22 cellular contexts compared by ENCODE assay signal in the genomic region with DNA sequence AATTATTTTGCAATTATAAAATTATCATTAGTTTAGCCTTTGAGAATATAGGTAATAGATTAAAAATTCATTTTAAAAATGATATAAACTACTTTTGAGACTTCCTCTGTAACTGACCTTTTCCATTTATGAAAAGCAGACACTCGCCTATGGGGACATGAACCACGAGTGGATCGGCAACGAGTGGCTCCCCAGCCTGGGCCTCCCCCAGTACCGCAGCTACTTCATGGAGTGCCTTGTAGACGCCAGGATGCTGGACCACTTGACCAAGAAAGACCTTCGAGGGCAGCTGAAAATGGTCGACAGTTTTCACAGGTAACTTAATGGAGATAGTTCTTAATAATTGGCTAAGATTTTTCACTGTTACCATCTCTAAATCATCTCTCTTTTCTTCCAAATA. TPM values are rescaled to one million over a fixed set of nuclear protein-coding genes. Genes with fewer than 3 reads are reported as not detected.
DNase-seq lines count a peak whose midpoint lies in the region; ATAC-seq and TF ChIP-seq lines count a peak whose summit lies in the region.
"Had no signal": no experiment of that assay in that cellular context is flagged by ENCODE, and none has a peak within 500 bp of the region (broad histone marks: within the 10 kb centered on the region; RNA-seq: fewer than 3 reads in every experiment).

No MANE protein-coding gene starts in this region.

- no peak overlapping the region for H4K91ac ChIP-seq in trophoblast cell (ENCODE audit: low read depth, low read length)

- H3K23ac ChIP-seq in trophoblast cell (ENCODE audit: low read length): no peak overlapping the region

- no peak for TF ChIP-seq EP300 in stomach (IDR thresholded peaks at IDR 0.05)

- intact Hi-C loops in stomach (cut with DNase I; ENCODE audit: low total_unique reads): no loop called here

- DNase-seq in left lobe of liver (ENCODE audit: low spot score) (peak; percentile 6), trophoblast cell (no peak), NCI-H774 (lab: John Stamatoyannopoulos, UW) (no peak), cerebellar nuclear complex (lab: John Stamatoyannopoulos, UW) (no peak), stomach (no peak)
- DNase-seq: 8988T; ACHN; BE2C; C1 segment of cervical spinal cord; CD4-positive, alpha-beta memory T cell; CD4-positive, CD25-positive, alpha-beta regulatory T cell; CD8-positive, alpha-beta memory T cell; COR-L47; DMS 273 treated with DMSO at 0.1 percent for 48 hours; DMS153; DMS53; DMS79; DND-41; EL; GDM1 had no signal

- H4K8ac ChIP-seq in trophoblast cell (ENCODE audit: low read depth, low read length): no peak overlapping the region

- no peaks in the 10 kb centered on the region for H3K79me1 ChIP-seq in trophoblast cell (ENCODE audit: low read length)

- H3K18ac ChIP-seq in trophoblast cell (ENCODE audit: low read length): peak overlapping the region; percentile 59

- ATAC-seq in left lobe of liver: no peak
- ATAC-seq: GM12878 had no signal

- no peak overlapping the region for H2BK5ac ChIP-seq in trophoblast cell (ENCODE audit: low read depth, low read length, poor library complexity)

- no CpG with 5 or more reads among the region's 8 CpGs for WGBS in trophoblast cell (ENCODE audit: extremely low coverage, insufficient coverage, insufficient read length)
- 95 to 98% (median 96%) methylated on average over 8 of the region's 8 CpGs for WGBS in stomach, 5 donors

- H3K14ac ChIP-seq in trophoblast cell (ENCODE audit: low read length): no peak overlapping the region

- no peak for TF ChIP-seq CTCF in stomach (IDR thresholded peaks at IDR 0.05)

- H3K9me3 ChIP-seq in trophoblast cell (ENCODE audit: insufficient read depth, low read depth, low read length) (no peaks in the 10 kb centered on the region), stomach (no peaks in the 10 kb centered on the region)
- H3K9me3 ChIP-seq: BE2C had no signal

- no peak overlapping the region for H3K4ac ChIP-seq in trophoblast cell (ENCODE audit: low read depth, low read length)

- H2AK5ac ChIP-seq in trophoblast cell (ENCODE audit: low read length): no peak overlapping the region

- H3K4me2 ChIP-seq in trophoblast cell (ENCODE audit: low read length): no peak overlapping the region
- H3K4me2 ChIP-seq: BLaER1 had no signal

- no peak overlapping the region for H4K12ac ChIP-seq in trophoblast cell (ENCODE audit: low read depth, low read length)

- H3K27me3 ChIP-seq in trophoblast cell (ENCODE audit: insufficient read depth, low read length) (no peaks in the 10 kb centered on the region), stomach (no peaks in the 10 kb centered on the region)
- H3K27me3 ChIP-seq: BE2C, BLaER1 had no signal

- H3K27ac ChIP-seq in trophoblast cell (ENCODE audit: low read depth, low read length) (no peak overlapping the region), stomach (no peak overlapping the region)
- H3K27ac ChIP-seq: BLaER1 had no signal

- H2BK12ac ChIP-seq in trophoblast cell (ENCODE audit: low read length): no peak overlapping the region

- H3K9ac ChIP-seq in trophoblast cell (ENCODE audit: low read length): no peak overlapping the region
- H3K9ac ChIP-seq: BLaER1 had no signal

- no peak overlapping the region for H3K4me3 ChIP-seq in trophoblast cell (ENCODE audit: low read depth, low read length)
- H3K4me3 ChIP-seq in stomach: no peak overlapping the region
- H3K4me3 ChIP-seq: BLaER1, GM12878 had no signal

- no peak for TF ChIP-seq POLR2A in stomach (IDR thresholded peaks at IDR 0.05)

- H3K79me2 ChIP-seq in trophoblast cell (ENCODE audit: control insufficient read depth, insufficient read depth, low read length, poor library complexity): no peaks in the 10 kb centered on the region

- H2AFZ ChIP-seq in trophoblast cell (ENCODE audit: insufficient read depth, low read length, poor library complexity): no peak overlapping the region

- H3K36me3 ChIP-seq in trophoblast cell (ENCODE audit: control insufficient read depth in 1 of 2, insufficient read depth in 2 of 2, low read length in 2 of 2): peaks cover 30 to 31% of the 10 kb centered on the region in 2 experiments
- H3K36me3 ChIP-seq in stomach: peaks cover 32 to 70% (median 64%) of the 10 kb centered on the region in 4 donors

- H2BK120ac ChIP-seq in trophoblast cell (ENCODE audit: insufficient read depth, low read length, poor library complexity): no peak overlapping the region

- H3K4me1 ChIP-seq in trophoblast cell (ENCODE audit: control insufficient read depth in 1 of 2, insufficient read depth in 2 of 2, low read length in 2 of 2) (no peaks in the 10 kb centered on the region), stomach (no peaks in the 10 kb centered on the region)
- H3K4me1 ChIP-seq: BE2C, BLaER1 had no signal

RNA-seq across cellular contexts. Expression of a gene that starts 26.3 kb away (rescaled TPM):
- total RNA-seq in left lobe of liver (71.9 TPM), stomach (100 to 1,000 TPM; 280 to 390 (median 327) TPM)
- 197 and 199 TPM in 2 replicates for polyA plus RNA-seq in trophoblast cell (2013)
- 10 to 100 TPM; 69.8 to 83.8 (median 78.5) TPM for polyA plus RNA-seq in stomach
- polyA plus RNA-seq: CD8-positive, alpha-beta memory T cell had no signal
